Comparison of ENCODE assay signal across 8 cellular contexts in the genomic region with DNA sequence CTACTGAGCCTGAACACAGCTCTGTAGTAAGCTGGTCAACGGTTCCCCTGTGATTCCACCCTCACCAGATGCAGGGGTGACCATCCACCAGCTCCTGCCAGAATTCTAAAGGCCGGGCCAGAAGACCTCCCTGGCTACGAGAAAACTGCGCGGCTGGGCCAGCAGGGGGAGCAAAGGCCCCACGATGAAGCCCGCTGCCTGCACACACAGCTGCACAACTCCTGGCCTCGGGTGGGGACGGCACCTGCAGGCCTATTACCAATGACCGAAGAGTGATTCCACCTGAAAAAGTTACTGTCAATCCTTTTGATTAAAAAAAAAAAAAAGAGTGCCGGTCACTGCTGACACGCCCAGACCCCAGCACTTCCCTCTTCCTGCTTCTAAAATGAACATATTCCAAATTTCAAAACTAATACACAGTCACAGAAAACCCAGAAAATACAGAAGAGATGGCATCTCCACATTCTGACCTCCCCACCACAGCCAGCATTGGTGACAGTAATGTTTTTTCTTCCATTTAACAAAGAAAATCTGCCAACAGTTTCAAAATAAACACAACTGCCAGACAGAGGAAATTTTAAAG. TPM values are rescaled to one million over a fixed set of nuclear protein-coding genes. Genes with fewer than 3 reads are reported as not detected.
DNase-seq lines count a peak whose midpoint lies in the region; ATAC-seq, FAIRE-seq and TF ChIP-seq lines count a peak whose summit lies in the region.

No MANE protein-coding gene starts in this region.

- H3K4me1 ChIP-seq in kidney (ENCODE audit: control insufficient read depth in 1 of 2, insufficient read depth in 1 of 2, low read depth in 1 of 2, low read length in 2 of 2): no peaks in the 10 kb centered on the region

- intact Hi-C loops in kidney (cut with DNase I): no loop called here

- peak; percentile 73 for ATAC-seq in WTC11
- no peak for ATAC-seq in GM19455 (IDR thresholded peaks at IDR 0.05; ENCODE audit: unreplicated experiment)

- peak; percentile 95 for FAIRE-seq in GM19239 (lab: Jason Lieb, UNC)
- no peak for FAIRE-seq in bronchial epithelial cell (lab: Jason Lieb, UNC)
- no peak for FAIRE-seq in kidney (lab: Jason Lieb, UNC)

- no peaks in the 10 kb centered on the region for H3K27me3 Mint-ChIP-seq in WTC11 (ENCODE audit: low read depth)

- H3K9me3 Mint-ChIP-seq in WTC11: no peaks in the 10 kb centered on the region

- H3K27me3 ChIP-seq in MG63 (no peaks in the 10 kb centered on the region; the same call in 1 of the 2 replicates), bronchial epithelial cell (ENCODE audit: control insufficient read depth, insufficient read depth, low read length) (no peaks in the 10 kb centered on the region)

- DNase-seq in AG20443 (ENCODE audit: low spot score) (peak; percentile 90), GM19239 (ENCODE audit: insufficient read length, low spot score) (peak; percentile 95), MG63 (peak; percentile 41), WTC11 (ENCODE audit: low spot score) (peak; percentile 75), bronchial epithelial cell (ENCODE audit: low read depth) (peak; percentile 35), kidney (no peak)
- DNase-seq in stimulated activated CD4-positive, alpha-beta T cell treated with anti-CD3 and anti-CD28 coated beads, Interleukin-1b, Interleukin-23, amount 100 ng/mL, for 4 hours (ENCODE audit: low read depth in 2 of 2): peak; percentile 46 to 49

- no peak overlapping the region for H3K4me3 Mint-ChIP-seq in WTC11

- TF ChIP-seq CTCF in WTC11 (IDR thresholded peaks at IDR 0.05): peak; percentile 73
- TF ChIP-seq CTCF in bronchial epithelial cell (IDR thresholded peaks at IDR 0.05; ENCODE audit: insufficient read depth, low read length, severe bottlenecking): peak; percentile 79
- peak; percentile 81 for TF ChIP-seq CTCF in kidney (IDR thresholded peaks at IDR 0.05; ENCODE audit: borderline replicate concordance, extremely low read depth, insufficient read depth)

- no peaks in the 10 kb centered on the region for H3K4me1 Mint-ChIP-seq in WTC11

- H3K9me3 ChIP-seq in MG63 (no peaks in the 10 kb centered on the region), kidney (ENCODE audit: control insufficient read depth in 1 of 2, low read length in 2 of 2) (no peaks in the 10 kb centered on the region)

- H3K9ac ChIP-seq in kidney (ENCODE audit: low read length in 2 of 2): no peak overlapping the region

- H3K36me3 ChIP-seq in MG63 (peaks cover 25% of the 10 kb centered on the region), bronchial epithelial cell (ENCODE audit: control insufficient read depth, insufficient read depth, low read length) (peaks cover 12% of the 10 kb centered on the region), kidney (ENCODE audit: control insufficient read depth in 1 of 2, insufficient read depth in 2 of 2, low read length in 2 of 2) (peaks cover 6 to 11% of the 10 kb centered on the region in 2 donors)

- POLR2A ChIA-PET in WTC11 (lab: Charles Lee): interaction anchor here (0.7 kb wide), 1 partner anchor 87 kb away, joined by 5 read pairs; no protein-coding TSS in a partner anchor

- CTCF ChIA-PET in WTC11 (lab: Charles Lee): interaction anchor here (0.5 to 3.0 kb wide), 78 partner anchors 8 to 565 kb away, joined by 3 to 126 read pairs (median 4); a partner anchor contains a TSS

- H3K36me3 Mint-ChIP-seq in WTC11: peaks cover 10% of the 10 kb centered on the region

- H3K27ac Mint-ChIP-seq in WTC11: no peak overlapping the region

- H3K4me3 ChIP-seq in MG63 (no peak overlapping the region), bronchial epithelial cell (ENCODE audit: low read depth, low read length) (no peak overlapping the region), kidney (ENCODE audit: low read length in 2 of 2) (no peak overlapping the region)

- no peak overlapping the region for H3K27ac ChIP-seq in kidney (ENCODE audit: low read depth in 2 of 2, low read length in 2 of 2)

TF ChIP-seq in WTC11, 78 proteins besides CTCF, POLR2A, EP300 and RAD21:
- no peak for TF ChIP-seq JAZF1 (CRISPR knock-in tag; IDR thresholded peaks at IDR 0.05)
- no peak for TF ChIP-seq GTF2I (CRISPR knock-in tag; conservative IDR thresholded peaks at IDR 0.05)
- TF ChIP-seq, protein P1, sequence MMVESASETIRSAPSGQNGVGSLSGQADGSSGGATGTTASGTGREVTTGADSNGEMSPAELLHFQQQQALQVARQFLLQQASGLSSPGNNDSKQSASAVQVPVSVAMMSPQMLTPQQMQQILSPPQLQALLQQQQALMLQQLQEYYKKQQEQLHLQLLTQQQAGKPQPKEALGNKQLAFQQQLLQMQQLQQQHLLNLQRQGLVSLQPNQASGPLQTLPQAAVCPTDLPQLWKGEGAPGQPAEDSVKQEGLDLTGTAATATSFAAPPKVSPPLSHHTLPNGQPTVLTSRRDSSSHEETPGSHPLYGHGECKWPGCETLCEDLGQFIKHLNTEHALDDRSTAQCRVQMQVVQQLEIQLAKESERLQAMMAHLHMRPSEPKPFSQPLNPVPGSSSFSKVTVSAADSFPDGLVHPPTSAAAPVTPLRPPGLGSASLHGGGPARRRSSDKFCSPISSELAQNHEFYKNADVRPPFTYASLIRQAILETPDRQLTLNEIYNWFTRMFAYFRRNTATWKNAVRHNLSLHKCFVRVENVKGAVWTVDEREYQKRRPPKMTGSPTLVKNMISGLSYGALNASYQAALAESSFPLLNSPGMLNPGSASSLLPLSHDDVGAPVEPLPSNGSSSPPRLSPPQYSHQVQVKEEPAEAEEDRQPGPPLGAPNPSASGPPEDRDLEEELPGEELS (CRISPR knock-in tag; IDR thresholded peaks at IDR 0.05): no peak
- TF ChIP-seq RORB (CRISPR knock-in tag; IDR thresholded peaks at IDR 0.05): no peak
- TF ChIP-seq, protein P2, sequence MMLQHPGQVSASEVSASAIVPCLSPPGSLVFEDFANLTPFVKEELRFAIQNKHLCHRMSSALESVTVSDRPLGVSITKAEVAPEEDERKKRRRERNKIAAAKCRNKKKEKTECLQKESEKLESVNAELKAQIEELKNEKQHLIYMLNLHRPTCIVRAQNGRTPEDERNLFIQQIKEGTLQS (CRISPR knock-in tag; conservative IDR thresholded peaks at IDR 0.05): no peak
- no peak for TF ChIP-seq CREB1 (CRISPR knock-in tag; IDR thresholded peaks at IDR 0.05)
- TF ChIP-seq ETV6 (CRISPR knock-in tag; IDR thresholded peaks at IDR 0.05): no peak
- no peak for TF ChIP-seq FOXJ3 (CRISPR knock-in tag; IDR thresholded peaks at IDR 0.05; ENCODE audit: borderline replicate concordance)

RNA-seq across cellular contexts. Expression of a gene that starts 49.8 kb away (rescaled TPM):
- total RNA-seq in MG63 (2014; rRNA removed; shearing (Covaris generic); ENCODE audit: low replicate concordance): 0.76 and 2.2 TPM in 2 replicates
- total RNA-seq in WTC11 (2021): 13.7 to 20.1 TPM (median 14.0 TPM) in 3 replicates
- total RNA-seq in bronchial epithelial cell: 34.0 and 35.5 TPM in 2 replicates
- total RNA-seq in kidney: 32.6 TPM
- 11.6 TPM for polyA plus RNA-seq in kidney (ENCODE audit: insufficient read depth, low read depth, low replicate concordance)
